Comparison of ENCODE assay signal across 8 cellular contexts in the genomic region with DNA sequence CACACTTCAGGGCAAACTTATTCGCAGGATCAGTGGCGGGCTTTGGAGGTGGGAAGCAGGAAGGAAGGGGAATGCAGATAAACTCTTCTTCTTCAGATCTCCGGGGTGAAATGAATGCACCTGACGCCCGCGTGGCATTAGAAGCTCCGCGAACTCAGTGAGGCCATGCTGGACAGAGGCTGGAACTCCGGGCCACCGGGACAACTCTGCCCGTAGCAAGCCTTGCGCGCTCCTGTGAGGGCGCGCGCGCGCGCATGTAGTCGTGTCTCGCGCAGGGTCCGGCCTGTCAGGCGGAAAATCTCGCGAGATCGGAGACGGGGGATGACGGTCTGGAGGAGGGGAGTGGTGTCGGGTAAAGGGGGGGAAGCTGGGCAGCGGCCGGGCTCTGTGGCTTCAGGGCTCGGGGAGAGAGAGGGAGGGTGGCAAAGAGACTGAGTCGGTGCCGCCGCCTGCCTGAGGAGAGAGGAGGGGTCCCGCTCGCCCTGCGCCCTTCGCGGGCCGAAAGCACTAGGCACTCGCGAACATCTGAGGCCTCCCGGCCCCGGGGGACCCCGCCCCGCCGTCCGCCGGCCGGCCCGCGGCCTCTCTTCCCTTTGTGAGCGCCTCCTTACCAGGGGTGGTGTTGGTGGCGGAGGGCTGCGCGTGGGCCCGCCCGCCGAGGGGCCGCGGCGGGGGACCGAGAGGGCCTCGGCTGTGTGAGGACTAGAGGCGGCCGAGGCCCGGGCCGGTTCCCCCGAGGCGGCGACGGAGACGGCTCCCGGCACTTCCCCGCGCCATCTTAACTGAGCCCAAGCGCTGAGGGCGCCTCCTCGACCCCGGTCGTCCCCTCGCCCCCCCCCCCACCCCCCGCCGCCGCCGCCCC. TPM values are rescaled to one million over a fixed set of nuclear protein-coding genes. Genes with fewer than 3 reads are reported as not detected.
DNase-seq lines count a peak whose midpoint lies in the region; ATAC-seq, FAIRE-seq and TF ChIP-seq lines count a peak whose summit lies in the region.

Gene TAOK1, plus strand, starts transcription at position 370 of the 862 bp plus-strand sequence. CDS start 61,186 bp downstream, outside the sequence.

- ATAC-seq in HG02852 (IDR thresholded peaks at IDR 0.05; ENCODE audit: unreplicated experiment) (peak; percentile 74), heart left ventricle (peak; percentile 97 to 99 (median 99))

- 1% methylated on average over 41 to 88 of the region's 88 CpGs for WGBS in heart left ventricle, 4 donors
- 1% methylated on average over 59 of the region's 88 CpGs; no CpG with 5 or more reads in 1 of the 2 donors for WGBS in transverse colon (ENCODE audit: low coverage in 1 of 2), 2 donors

- DNase-seq in GM12891 (ENCODE audit: insufficient read length, low spot score) (peak; percentile 88), NCI-H1694 treated with DMSO at 0.1 percent for 48 hours (lab: John Stamatoyannopoulos, UW) (peak; percentile 90), amniotic epithelial cell (ENCODE audit: low read depth) (peak; percentile 96), heart left ventricle (peak; percentile 99 to 100 (median 100)), pons (ENCODE audit: low spot score) (peak; percentile 98), transverse colon (peak; percentile 100)

- no peaks in the 10 kb centered on the region for H3K27me3 ChIP-seq in heart left ventricle
- H3K27me3 ChIP-seq in transverse colon, result no peaks in the 10 kb centered on the region

- H3K27ac ChIP-seq in heart left ventricle (peak within 1 kb of the TSS; percentile 91 to 99 (median 98)), transverse colon (peak within 1 kb of the TSS; percentile 97 to 100 (median 98))

- H3K9me3 Mint-ChIP-seq in T-helper 1 cell treated with Interleukin-12 subunit alpha and Interleukin-12 subunit beta and Interleukin-4 antibody, amounts not matched to agents 30 μg/mL and 1 μg/mL, for 36 hours, result no peaks in the 10 kb centered on the region

- H3K27me3 Mint-ChIP-seq in T-helper 1 cell treated with Interleukin-12 subunit alpha and Interleukin-12 subunit beta and Interleukin-4 antibody, amounts not matched to agents 30 μg/mL and 1 μg/mL, for 36 hours (ENCODE audit: low read depth), result no peaks in the 10 kb centered on the region

- H3K4me3 Mint-ChIP-seq in T-helper 1 cell treated with Interleukin-12 subunit alpha and Interleukin-12 subunit beta and Interleukin-4 antibody, amounts not matched to agents 30 μg/mL and 1 μg/mL, for 36 hours, result peak within 1 kb of the TSS; percentile 98

- H3K4me3 ChIP-seq in heart left ventricle, result peak within 1 kb of the TSS; percentile 68 to 100 (median 94)
- H3K4me3 ChIP-seq in transverse colon, result peak within 1 kb of the TSS; percentile 85 to 97 (median 93)

- no peaks in the 10 kb centered on the region for H3K9me3 ChIP-seq in heart left ventricle
- H3K9me3 ChIP-seq in transverse colon, result no peaks in the 10 kb centered on the region

- H3K4me1 ChIP-seq in heart left ventricle (peaks cover 5 to 44% (median 28%) of the 10 kb centered on the region in 12 donors), transverse colon (peaks cover 7 to 35% (median 25%) of the 10 kb centered on the region in 4 donors)

- peak; percentile 95 for TF ChIP-seq POLR2A in GM12891 (IDR thresholded peaks at IDR 0.05; ENCODE audit: low read depth, low read length)
- TF ChIP-seq POLR2A in heart left ventricle (IDR thresholded peaks at IDR 0.05), result peak; percentile 85 to 94
- TF ChIP-seq POLR2A in transverse colon (IDR thresholded peaks at IDR 0.05), result peak; percentile 98

- peak in 1 of 12 donors; percentile 7 for TF ChIP-seq CTCF in heart left ventricle (IDR thresholded peaks at IDR 0.05)
- peak in 1 of 5 experiments; percentile 12 for TF ChIP-seq CTCF in transverse colon (IDR thresholded peaks at IDR 0.05)

- H3K27ac Mint-ChIP-seq in T-helper 1 cell treated with Interleukin-12 subunit alpha and Interleukin-12 subunit beta and Interleukin-4 antibody, amounts not matched to agents 30 μg/mL and 1 μg/mL, for 36 hours, result peak within 1 kb of the TSS; percentile 94

- peaks cover 29% of the 10 kb centered on the region for H3K4me1 Mint-ChIP-seq in T-helper 1 cell treated with Interleukin-12 subunit alpha and Interleukin-12 subunit beta and Interleukin-4 antibody, amounts not matched to agents 30 μg/mL and 1 μg/mL, for 36 hours (ENCODE audit: low read depth)

- peaks cover 13% of the 10 kb centered on the region for H3K36me3 Mint-ChIP-seq in T-helper 1 cell treated with Interleukin-12 subunit alpha and Interleukin-12 subunit beta and Interleukin-4 antibody, amounts not matched to agents 30 μg/mL and 1 μg/mL, for 36 hours (ENCODE audit: low read depth)

- H3K36me3 ChIP-seq in heart left ventricle (no peaks in the 10 kb centered on the region), transverse colon (no peaks in the 10 kb centered on the region)

- in situ Hi-C loops in transverse colon (cut with MboI; ENCODE audit: low pct_ligation_motif_present in 1 of 4, low pct_unique_long_range_greater_than_20kb in 1 of 4, low sequenced_read_pairs in 3 of 4), result no loop called here

- intact Hi-C loops in heart left ventricle (cut with DNase I) (loop anchor here in 4 of 10 donors (5.0 to 10.0 kb wide), 3 partner anchors 72 to 147 kb away; no protein-coding TSS in a partner anchor), transverse colon (cut with DNase I; ENCODE audit: low total_unique reads) (no loop called here)

- TF ChIP-seq EP300 in transverse colon (IDR thresholded peaks at IDR 0.05; ENCODE audit: low read depth), result no peak

- FAIRE-seq in GM12891 (lab: Jason Lieb, UNC), result peak; percentile 100

TF ChIP-seq in GM12891, 5 proteins besides CTCF, POLR2A, EP300 and RAD21:
- TF ChIP-seq SPI1 (IDR thresholded peaks at IDR 0.05; ENCODE audit: low read depth, low read length) (no peak), POU2F2 (IDR thresholded peaks at IDR 0.05; ENCODE audit: low read depth, low read length) (peak; percentile 76; the same call in 1 of the 2 replicates), PAX5 (IDR thresholded peaks at IDR 0.05; ENCODE audit: insufficient read depth, low read length, severe bottlenecking) (peak; percentile 96), TAF1 (IDR thresholded peaks at IDR 0.05; ENCODE audit: low read depth, low read length) (peak; percentile 73), POLR2AphosphoS5 (IDR thresholded peaks at IDR 0.05; ENCODE audit: low read depth, low read length) (peak; percentile 94)

RNA-seq across cellular contexts. Expression of gene TAOK1, which starts in this region (rescaled TPM):
- polyA plus RNA-seq in GM12891 (2012; ENCODE audit: low read depth, missing spikeins), result 5.6 TPM
- total RNA-seq in heart left ventricle (10 to 100 TPM; 41.7 to 81.2 (median 62.9) TPM), transverse colon (10 to 100 TPM; 27.5 to 92.4 (median 43.6) TPM)
- 10 to 100 TPM in 1 of 2 donors, 1 to 10 TPM in 1; 9.2 to 17.4 TPM for polyA plus RNA-seq in heart left ventricle

Comparison
In these comparisons a context has a peak if more than half of its experiments do, and no peak if none do; other contexts are left out.
1. Peak in every context shown above with its lines: DNase-seq, ATAC-seq, H3K4me3 ChIP-seq and H3K27ac ChIP-seq.